Comparison of ENCODE assay signal across 23 cellular contexts in genomic region chr22:39250131-39250530, GRCh38. TPM values are rescaled to one million over a fixed set of nuclear protein-coding genes. Genes with fewer than 3 reads are reported as not detected.
"Had no signal": no experiment of that assay in that cellular context is flagged by ENCODE, and none has a peak within 500 bp of the region (broad histone marks: within the 10 kb centered on the region; RNA-seq: fewer than 3 reads in every experiment).

No MANE protein-coding gene starts in this region.

- H3K27me3 ChIP-seq: body of pancreas, suprapubic skin had no signal

- H3K27ac ChIP-seq: body of pancreas, gastroesophageal sphincter, neutrophil, skin epidermis, suprapubic skin had no signal

- H3K36me3 ChIP-seq: gastroesophageal sphincter, heart right ventricle, neutrophil, suprapubic skin had no signal

- H3K9me3 ChIP-seq: body of pancreas, gastroesophageal sphincter, heart right ventricle, mucosa of descending colon, neutrophil, suprapubic skin had no signal

- H3K4me3 ChIP-seq: body of pancreas, gastroesophageal sphincter, heart right ventricle, mucosa of descending colon, skin epidermis, suprapubic skin had no signal

- DNase-seq: activated B cell treated with CpG ODN at 0.5 μM for 24 hours; activated CD4-positive, alpha-beta T cell treated with anti-CD3 and anti-CD28 coated beads for 48 hours; activated CD8-positive, alpha-beta memory T cell treated with anti-CD3 and anti-CD28 coated beads, Interleukin-2, amount 50 U/mL, for 4 hours; activated CD8-positive, alpha-beta T cell treated with anti-CD3 and anti-CD28 coated beads, Interleukin-2, amount 10 ng/mL, durations not matched to agents 7 days and 5 days; activated effector memory CD4-positive, alpha-beta T cell treated with anti-CD3 and anti-CD28 coated beads, Interleukin-2, amount 50 U/mL, for 16 hours; activated T-cell treated with anti-CD3 and anti-CD28 coated beads, Interleukin-2, amount 50 U/mL, for 48 hours; amniotic stem cell; body of pancreas; cerebellar nuclear complex; heart right ventricle; left cardiac atrium; mucosa of descending colon; naive thymus-derived CD4-positive, alpha-beta T cell; retina; stimulated activated CD4-positive, alpha-beta T cell treated with anti-CD3 and anti-CD28 coated beads, Interleukin-15, amount 100 ng/mL, for 24 hours; stimulated activated CD4-positive, alpha-beta T cell treated with anti-CD3 and anti-CD28 coated beads, Interleukin-4, amount 100 ng/mL, for 1 hour; stimulated activated naive CD8-positive, alpha-beta T cell treated with anti-CD3 and anti-CD28 coated beads, Interleukin-15, Interleukin-2, amounts not matched to agents 100 U/mL and 50 U/mL, for 24 hours had no signal

- H3K9me3 Mint-ChIP-seq: activated B cell treated with CpG ODN at 0.5 μM for 24 hours had no signal

- H3K4me3 Mint-ChIP-seq: activated B cell treated with CpG ODN at 0.5 μM for 24 hours; activated CD8-positive, alpha-beta T cell treated with anti-CD3 and anti-CD28 coated beads, Interleukin-2, amount 10 ng/mL, durations not matched to agents 7 days and 5 days; activated naive CD8-positive, alpha-beta T cell; naive thymus-derived CD4-positive, alpha-beta T cell had no signal

- ATAC-seq: activated CD8-positive, alpha-beta T cell treated with anti-CD3 and anti-CD28 coated beads, Interleukin-2, amount 10 ng/mL, durations not matched to agents 7 days and 5 days; body of pancreas; gastroesophageal sphincter; heart right ventricle; left cardiac atrium; mucosa of descending colon; naive thymus-derived CD4-positive, alpha-beta T cell; SK-N-SH treated with all-trans-retinoic acid at 6 μM for 48 hours; stimulated activated naive CD8-positive, alpha-beta T cell treated with anti-CD3 and anti-CD28 coated beads, Interleukin-15, Interleukin-2, amounts not matched to agents 100 U/mL and 50 U/mL, for 24 hours had no signal

- H3K27ac Mint-ChIP-seq: activated B cell treated with CpG ODN at 0.5 μM for 24 hours; activated CD8-positive, alpha-beta T cell treated with anti-CD3 and anti-CD28 coated beads, Interleukin-2, amount 10 ng/mL, durations not matched to agents 7 days and 5 days; activated naive CD8-positive, alpha-beta T cell had no signal

RNA-seq across cellular contexts. Expression of gene PDGFB, which starts 5.3 kb away (rescaled TPM):
- total RNA-seq: activated B cell treated with CpG ODN at 0.5 μM for 24 hours had no signal
